8 cellular contexts compared by ENCODE assay signal in the genomic region with DNA sequence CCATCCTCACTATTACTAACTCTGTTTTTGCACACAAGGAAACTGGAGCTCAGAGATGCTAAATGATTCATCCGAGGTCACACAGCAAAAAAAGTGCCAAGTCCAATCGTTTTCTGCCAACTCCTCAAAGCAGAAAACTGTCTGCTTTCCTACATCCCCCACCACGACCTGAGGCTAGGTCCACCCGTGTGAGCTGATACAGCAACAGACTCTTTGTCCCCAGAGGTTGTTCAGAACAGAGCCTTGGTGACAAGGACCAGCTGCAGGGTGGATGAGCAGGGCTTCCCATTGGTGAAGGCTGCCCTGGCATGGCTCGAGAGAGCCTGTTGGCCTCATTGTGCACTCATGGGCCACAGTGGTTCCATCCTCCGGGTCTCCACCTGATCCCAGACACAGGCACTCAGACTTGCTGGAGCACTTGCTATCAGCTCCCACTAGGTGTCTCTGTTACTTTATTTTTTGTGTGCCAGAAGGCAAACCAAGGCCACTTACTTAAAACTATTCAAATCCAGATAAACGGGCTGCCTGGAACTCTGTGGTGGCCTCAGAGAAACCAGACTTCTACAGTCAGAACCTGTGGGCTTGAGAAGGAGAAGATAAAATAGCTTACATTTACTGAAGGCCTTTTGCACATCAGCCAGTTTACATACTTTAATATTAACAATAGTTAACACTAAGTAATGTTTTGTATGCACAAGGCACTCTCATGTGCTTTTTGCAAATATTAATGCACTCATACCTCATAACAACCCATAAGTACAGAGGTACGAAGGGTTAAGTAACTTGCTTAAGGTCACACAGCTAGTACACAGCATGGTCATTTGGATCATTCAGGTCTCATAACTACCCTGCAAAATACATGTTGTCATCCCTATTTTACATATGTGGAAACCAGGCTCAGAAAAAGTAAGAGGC.
DNase-seq lines count a peak whose midpoint lies in the region; ATAC-seq and TF ChIP-seq lines count a peak whose summit lies in the region.

No MANE protein-coding gene starts in this region.

- H3K27me3 Mint-ChIP-seq in chondrocyte (ENCODE audit: low read depth): no peaks in the 10 kb centered on the region

- ATAC-seq in GM19395 (IDR thresholded peaks at IDR 0.05; ENCODE audit: unreplicated experiment) (peak; percentile 77), left colon (peak; percentile 86)

- DNase-seq in COLO668 (lab: John Stamatoyannopoulos, UW; ENCODE audit: unreplicated experiment): peak; percentile 45
- peak; percentile 71 for DNase-seq in NCI-H1105 treated with DMSO at 0.1 percent for 48 hours (lab: John Stamatoyannopoulos, UW)
- DNase-seq in SK-N-DZ (ENCODE audit: low spot score): peak; percentile 69
- DNase-seq in chondrocyte (ENCODE audit: low spot score): no peak
- peak in 1 of 2 donors; percentile 18 for DNase-seq in left colon
- peak; percentile 91 for DNase-seq in superior temporal gyrus (ENCODE audit: extremely low spot score)
- no peak for DNase-seq in activated gamma-delta T cell (lab: John Stamatoyannopoulos, UW)

- no peak overlapping the region for H3K4me3 Mint-ChIP-seq in chondrocyte (ENCODE audit: unreplicated experiment)

- peaks cover 9% of the 10 kb centered on the region for H3K9me3 Mint-ChIP-seq in chondrocyte (ENCODE audit: low read depth)

- peaks cover 46% of the 10 kb centered on the region for H3K4me1 Mint-ChIP-seq in chondrocyte (ENCODE audit: low read depth)

- no peak overlapping the region for H3K27ac Mint-ChIP-seq in chondrocyte (ENCODE audit: unreplicated experiment)

- intact Hi-C loops in left colon (cut with DNase I, micrococcal nuclease): loop anchor here (2.0 to 5.0 kb wide), 2 partner anchors 181 to 189 kb away; no protein-coding TSS in a partner anchor

- TF ChIP-seq CTCF in chondrocyte (IDR thresholded peaks at IDR 0.05): peak; percentile 95

- H3K36me3 Mint-ChIP-seq in chondrocyte (ENCODE audit: low read depth): peaks cover 2% of the 10 kb centered on the region

Comparison
In these comparisons a context has a peak if more than half of its experiments do, and no peak if none do; other contexts are left out.
1. DNase-seq: peak in COLO668 (single experiment), NCI-H1105 treated with DMSO at 0.1 percent for 48 hours (single experiment), SK-N-DZ (single experiment) and superior temporal gyrus (single experiment); none in chondrocyte (single experiment) and activated gamma-delta T cell (single experiment).